9 cellular contexts compared by ENCODE assay signal in the genomic region with DNA sequence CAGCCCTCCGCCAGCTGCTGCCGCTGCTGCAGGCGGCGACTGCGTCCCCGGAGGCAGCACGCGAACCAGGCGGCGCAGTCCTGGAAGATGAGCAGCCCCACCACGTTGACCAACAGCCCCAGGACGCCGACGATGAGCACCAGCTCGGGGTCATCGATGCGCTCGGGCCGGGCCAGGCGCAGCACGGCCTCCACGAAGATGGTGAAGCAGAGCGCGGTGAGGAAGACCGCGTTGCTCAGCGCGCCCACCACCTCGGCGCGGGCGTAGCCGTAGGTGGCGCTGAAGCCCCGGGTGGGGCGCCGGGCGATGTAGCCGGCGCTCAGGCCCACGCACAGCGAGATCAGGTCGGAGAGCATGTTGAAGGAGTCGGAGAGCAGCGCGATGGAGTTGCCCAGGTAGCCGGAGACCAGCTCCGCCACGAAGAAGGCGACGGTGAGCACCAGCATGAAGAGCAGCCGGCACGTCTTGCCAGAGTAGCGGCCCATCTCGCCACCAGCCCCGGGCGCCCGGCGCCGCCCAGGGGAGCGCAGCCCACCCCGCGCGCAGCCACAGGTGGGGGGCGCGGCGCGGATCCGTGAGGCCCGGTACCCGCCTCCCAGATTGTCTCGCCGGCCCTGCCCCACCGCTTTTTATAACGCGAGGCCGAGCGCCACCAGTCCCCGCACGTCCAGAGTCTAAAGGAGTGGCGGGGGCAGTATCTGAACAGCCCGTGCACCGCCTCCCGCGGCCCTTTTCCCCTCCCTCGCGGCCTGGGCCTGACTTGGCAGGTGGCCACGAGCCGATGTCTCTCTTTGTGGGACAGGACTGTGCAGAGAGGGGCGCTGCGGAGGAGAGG. TPM values are rescaled to one million over a fixed set of nuclear protein-coding genes. Genes with fewer than 3 reads are reported as not detected.
DNase-seq lines count a peak whose midpoint lies in the region; ATAC-seq and TF ChIP-seq lines count a peak whose summit lies in the region.
"Had no signal": no experiment of that assay in that cellular context is flagged by ENCODE, and none has a peak within 500 bp of the region (broad histone marks: within the 10 kb centered on the region; RNA-seq: fewer than 3 reads in every experiment).

A gene (minus strand): TSS at position 602 of the 835 bp plus-strand sequence. CDS start 117 bp downstream, at position 485.

- no peak within 1 kb of the TSS for H3K27ac ChIP-seq in osteoblast (ENCODE audit: low read depth, low read length)

- peaks cover 29% of the 10 kb centered on the region for H3K27me3 ChIP-seq in osteoblast (ENCODE audit: insufficient read depth, low read length)

- H3K9me3 ChIP-seq in osteoblast (ENCODE audit: low read depth, low read length), result no peaks in the 10 kb centered on the region

- ATAC-seq in HG03103 (IDR thresholded peaks at IDR 0.05; ENCODE audit: low read depth, unreplicated experiment) (peak; percentile 59), Right ventricle myocardium superior (ENCODE audit: poor library complexity) (peak; percentile 56), GM21381 (IDR thresholded peaks at IDR 0.05; ENCODE audit: unreplicated experiment) (no peak), HG02763 (IDR thresholded peaks at IDR 0.05; ENCODE audit: unreplicated experiment) (no peak)

- no peaks in the 10 kb centered on the region for H3K36me3 ChIP-seq in osteoblast (ENCODE audit: insufficient read depth, low read length)

- TF ChIP-seq CTCF in GM13977 (IDR thresholded peaks at IDR 0.05; ENCODE audit: extremely low read depth, insufficient read depth, missing control alignments), result no peak
- no peak for TF ChIP-seq CTCF in osteoblast (IDR thresholded peaks at IDR 0.05; ENCODE audit: extremely low read depth, low read depth, low read length)

- intact Hi-C loops in Right ventricle myocardium superior (cut with DNase I), result no loop called here

- no peaks in the 10 kb centered on the region for H3K4me1 ChIP-seq in osteoblast (ENCODE audit: insufficient read depth, low read length)

- no peaks in the 10 kb centered on the region for H3K79me2 ChIP-seq in osteoblast (ENCODE audit: insufficient read depth, low read length)

- in situ Hi-C loops in GM13977 (cut with MboI; ENCODE audit: low pct_unique_long_range_greater_than_20kb, low sequenced_read_pairs, unreplicated experiment), result no loop called here

- peak within 1 kb of the TSS; percentile 59 for H2AFZ ChIP-seq in osteoblast (ENCODE audit: low read length)

- DNase-seq in GM13977 (ENCODE audit: low spot score) (peak; percentile 62), Right ventricle myocardium superior (peak; percentile 48), osteoblast (ENCODE audit: insufficient read length, low spot score, missing footprints) (peak; percentile 88), UCSD-AML1 (lab: John Stamatoyannopoulos, UW; ENCODE audit: unreplicated experiment) (no peak)
- peak; percentile 16 for DNase-seq in activated T-cell treated with anti-CD3 and anti-CD28 coated beads, Interleukin-2, amount 50 U/mL, for 1 hour

- H3K4me3 ChIP-seq in osteoblast (ENCODE audit: insufficient read depth, low read length), result peak within 1 kb of the TSS; percentile 53

- no peaks in the 10 kb centered on the region for H4K20me1 ChIP-seq in osteoblast (ENCODE audit: insufficient read depth, low read length)

- peak within 1 kb of the TSS; percentile 67 for H3K4me2 ChIP-seq in osteoblast (ENCODE audit: insufficient read depth, low read length)

RNA-seq across cellular contexts. Expression of the gene that starts here (rescaled TPM):
- total RNA-seq in Right ventricle myocardium superior (0.32 TPM), osteoblast (0.36 TPM in 1 of 2 replicates, not detected in the other)
- total RNA-seq: T-helper 1 cell treated with Interleukin-12 subunit alpha and Interleukin-12 subunit beta and Interleukin-4 antibody, amounts not matched to agents 30 ng/mL and 1 ng/mL, for 36 hours had no signal

Comparison
In these comparisons a context has a peak if more than half of its experiments do, and no peak if none do; other contexts are left out.
1. Peak in DNase-seq and ATAC-seq in Right ventricle myocardium superior; RNA of the gene not detected or under 1 TPM.
2. Peak in DNase-seq, H3K4me3 ChIP-seq and H3K4me2 ChIP-seq in osteoblast; RNA of the gene not detected or under 1 TPM.